ENCODE assay signal across 11 cellular contexts in the genomic region with DNA sequence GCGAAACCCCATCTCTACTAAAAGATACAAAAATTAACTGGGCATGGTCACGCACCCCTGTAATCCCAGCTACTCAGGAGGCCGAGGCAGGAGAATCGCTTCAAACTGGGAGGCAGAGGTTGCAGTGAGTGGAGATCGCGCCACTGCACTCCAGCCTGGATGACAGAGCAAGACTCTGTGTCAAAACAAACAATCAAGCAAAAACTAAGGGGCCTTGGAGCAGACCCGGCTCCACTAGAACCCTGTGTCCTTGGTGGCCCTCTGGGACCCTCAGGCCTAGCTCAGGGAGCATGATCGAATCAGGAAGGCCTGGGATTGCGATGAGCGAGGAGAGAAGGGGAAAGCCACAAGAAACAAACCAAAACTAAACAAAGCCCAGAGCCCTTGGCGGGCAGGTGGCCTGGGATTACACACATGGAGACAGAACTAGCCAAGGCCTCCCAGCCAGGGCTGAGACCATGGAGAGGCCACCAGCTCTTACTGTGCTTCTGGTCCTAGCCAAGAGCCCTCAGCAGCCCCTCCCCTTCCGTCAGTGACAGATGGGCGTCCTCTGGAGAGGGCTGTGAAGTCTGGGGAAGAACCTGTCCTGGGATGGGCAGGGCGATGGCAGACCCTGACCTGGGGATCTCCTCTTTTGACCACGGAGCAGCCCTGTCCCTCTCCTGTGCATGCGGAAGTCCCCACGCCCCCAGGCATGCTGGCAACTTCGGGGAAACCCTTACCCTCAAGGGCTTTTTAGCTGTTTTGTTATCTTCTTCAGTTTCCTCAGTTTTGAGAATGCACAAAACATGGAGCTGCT. TPM values are rescaled to one million over a fixed set of nuclear protein-coding genes. Genes with fewer than 3 reads are reported as not detected.
A peak's percentile ranks its signal among the peaks of the same experiment; 100 is the strongest.
DNase-seq lines count a peak whose midpoint lies in the region; ATAC-seq and TF ChIP-seq lines count a peak whose summit lies in the region.
"Had no signal": no experiment of that assay in that cellular context is flagged by ENCODE, and none has a peak within 500 bp of the region (broad histone marks: within the 10 kb centered on the region; RNA-seq: fewer than 3 reads in every experiment).

No MANE protein-coding gene starts in this region.

- 68 to 71% methylated on average over 16 to 18 of the region's 18 CpGs for WGBS in upper lobe of left lung, 2 donors
- WGBS in transverse colon (ENCODE audit: low coverage in 1 of 2), 2 donors, result 73 to 90% methylated on average over 7 to 18 of the region's 18 CpGs

- no peak for ATAC-seq in activated naive CD4-positive, alpha-beta T cell treated with anti-CD3 and anti-CD28 coated beads, Interleukin-2, amount 50 U/mL, for 72 hours
- ATAC-seq in HG02884 (IDR thresholded peaks at IDR 0.05; ENCODE audit: unreplicated experiment), result peak; percentile 42
- peak; percentile 5 to 77 for ATAC-seq in upper lobe of left lung (ENCODE audit: low FRiP score in 2 of 2)
- ATAC-seq: left colon had no signal

- peak overlapping the region; percentile 65 to 72 for H3K27ac Mint-ChIP-seq in activated naive CD4-positive, alpha-beta T cell treated with anti-CD3 and anti-CD28 coated beads, Interleukin-2, amount 50 U/mL, for 72 hours

- no peak for DNase-seq in activated naive CD4-positive, alpha-beta T cell treated with anti-CD3 and anti-CD28 coated beads, Interleukin-2, amount 50 U/mL, for 72 hours (ENCODE audit: low spot score in 2 of 2)
- DNase-seq in activated naive CD4-positive, alpha-beta T cell treated with anti-CD3 and anti-CD28 coated beads, Interleukin-2, amount 50 U/mL, for 16 hours, result no peak
- DNase-seq in cerebellum (ENCODE audit: low spot score) (peak; percentile 22), upper lobe of left lung (peak; percentile 55 to 80), putamen (ENCODE audit: low spot score) (no peak), transverse colon (no peak)
- DNase-seq in activated CD8-positive, alpha-beta memory T cell treated with anti-CD3 and anti-CD28 coated beads, Interleukin-2, amount 50 U/mL, for 48 hours, result no peak
- DNase-seq: HCEC 1CT; left colon; stimulated activated CD4-positive, alpha-beta T cell treated with anti-CD3 and anti-CD28 coated beads, Interleukin-1b, Interleukin-23, amount 100 ng/mL, for 48 hours had no signal

- H3K9me3 ChIP-seq in upper lobe of left lung (no peaks in the 10 kb centered on the region), transverse colon (no peaks in the 10 kb centered on the region)

- intact Hi-C loops in transverse colon (cut with DNase I; ENCODE audit: low total_unique reads), result no loop called here

- H3K4me3 ChIP-seq in upper lobe of left lung (no peak overlapping the region), transverse colon (no peak overlapping the region)

- TF ChIP-seq CTCF in upper lobe of left lung (IDR thresholded peaks at IDR 0.05), result no peak
- TF ChIP-seq CTCF in transverse colon (IDR thresholded peaks at IDR 0.05), result no peak

- H3K4me1 ChIP-seq in upper lobe of left lung (peaks cover 17 to 81% (median 59%) of the 10 kb centered on the region in 4 donors), transverse colon (peaks cover 0 to 14% (median 3%) of the 10 kb centered on the region in 4 donors)

- H3K27me3 ChIP-seq in upper lobe of left lung, result no peaks in the 10 kb centered on the region
- no peaks in the 10 kb centered on the region for H3K27me3 ChIP-seq in transverse colon

- H3K27ac ChIP-seq in upper lobe of left lung (peak overlapping the region; percentile 31 to 86 (median 80)), transverse colon (peak overlapping the region in 2 of 4 donors; percentile 13 to 34)

- no peaks in the 10 kb centered on the region for H3K36me3 Mint-ChIP-seq in activated naive CD4-positive, alpha-beta T cell treated with anti-CD3 and anti-CD28 coated beads, Interleukin-2, amount 50 U/mL, for 72 hours

- TF ChIP-seq EP300 in upper lobe of left lung (IDR thresholded peaks at IDR 0.05), result peak in 2 of 4 donors; percentile 47 to 53
- TF ChIP-seq EP300 in transverse colon (IDR thresholded peaks at IDR 0.05; ENCODE audit: low read depth), result no peak

- no peaks in the 10 kb centered on the region for H3K9me3 Mint-ChIP-seq in activated naive CD4-positive, alpha-beta T cell treated with anti-CD3 and anti-CD28 coated beads, Interleukin-2, amount 50 U/mL, for 72 hours

- in situ Hi-C loops in transverse colon (cut with MboI; ENCODE audit: low pct_ligation_motif_present in 1 of 4, low pct_unique_long_range_greater_than_20kb in 1 of 4, low sequenced_read_pairs in 3 of 4), result no loop called here

- TF ChIP-seq POLR2A in upper lobe of left lung (IDR thresholded peaks at IDR 0.05), result no peak
- no peak for TF ChIP-seq POLR2A in transverse colon (IDR thresholded peaks at IDR 0.05)

- no peaks in the 10 kb centered on the region for H3K36me3 ChIP-seq in upper lobe of left lung
- H3K36me3 ChIP-seq in transverse colon, result no peaks in the 10 kb centered on the region

RNA-seq across cellular contexts. Expression of a gene that starts 27.4 kb away (rescaled TPM):
- total RNA-seq in activated naive CD4-positive, alpha-beta T cell treated with anti-CD3 and anti-CD28 coated beads, Interleukin-2, amount 50 U/mL, for 72 hours, result not detected
- total RNA-seq in cerebellum (1.2 TPM), upper lobe of left lung (1 to 10 TPM in 5 of 6 donors, under 1 TPM in 1; 0.77 to 8.5 (median 4.3) TPM), transverse colon (not detected)
- total RNA-seq: left colon had no signal

RNA-seq across cellular contexts. Expression of a gene that starts 36.9 kb away (rescaled TPM):
- 10 to 100 TPM; 46.1 to 47.5 TPM for total RNA-seq in activated naive CD4-positive, alpha-beta T cell treated with anti-CD3 and anti-CD28 coated beads, Interleukin-2, amount 50 U/mL, for 72 hours
- total RNA-seq in cerebellum (10.7 TPM), upper lobe of left lung (100 to 1,000 TPM; 112 to 359 (median 236) TPM), transverse colon (100 to 1,000 TPM in 3 of 4 donors, 10 to 100 TPM in 1; 80.0 to 356 (median 200) TPM)

RNA-seq across cellular contexts. Expression of a gene that starts 52.8 kb away (rescaled TPM):
- total RNA-seq in activated naive CD4-positive, alpha-beta T cell treated with anti-CD3 and anti-CD28 coated beads, Interleukin-2, amount 50 U/mL, for 72 hours, result not detected
- total RNA-seq in cerebellum, result 1.5 TPM
- 1,000 to 10,000 TPM in 2 of 6 donors, 100 to 1,000 TPM in 4; 145 to 3,249 (median 371) TPM for total RNA-seq in upper lobe of left lung
- total RNA-seq in transverse colon, result 1 to 10 TPM; 2.6 to 8.4 (median 6.3) TPM

RNA-seq across cellular contexts. Expression of a gene that starts 58.9 kb away (rescaled TPM):
- 10 to 100 TPM; 25.1 to 30.4 TPM for total RNA-seq in activated naive CD4-positive, alpha-beta T cell treated with anti-CD3 and anti-CD28 coated beads, Interleukin-2, amount 50 U/mL, for 72 hours
- total RNA-seq in cerebellum (12.2 TPM), upper lobe of left lung (100 to 1,000 TPM in 2 of 6 donors, 10 to 100 TPM in 4; 69.8 to 153 (median 87.2) TPM), transverse colon (100 to 1,000 TPM in 2 of 4 donors, 10 to 100 TPM in 2; 14.3 to 111 (median 100) TPM)

RNA-seq across cellular contexts. Expression of a gene that starts 59.3 kb away (rescaled TPM):
- total RNA-seq in activated naive CD4-positive, alpha-beta T cell treated with anti-CD3 and anti-CD28 coated beads, Interleukin-2, amount 50 U/mL, for 72 hours, result 10 to 100 TPM; 67.7 to 68.4 TPM
- 52.1 TPM for total RNA-seq in cerebellum
- 100 to 1,000 TPM in 4 of 6 donors, 10 to 100 TPM in 2; 67.1 to 168 (median 118) TPM for total RNA-seq in upper lobe of left lung
- total RNA-seq in transverse colon, result 100 to 1,000 TPM in 3 of 4 donors, 10 to 100 TPM in 1; 96.9 to 466 (median 174) TPM

Comparison
In these comparisons a context has a peak if more than half of its experiments do, and no peak if none do; other contexts are left out.
1. ATAC-seq: peak in HG02884 (single experiment) and upper lobe of left lung (2 of 2); none in activated naive CD4-positive, alpha-beta T cell treated with anti-CD3 and anti-CD28 coated beads, Interleukin-2, amount 50 U/mL, for 72 hours (0 of 2).
2. DNase-seq: peak in cerebellum (single experiment) and upper lobe of left lung (2 of 2); none in activated naive CD4-positive, alpha-beta T cell treated with anti-CD3 and anti-CD28 coated beads, Interleukin-2, amount 50 U/mL, for 72 hours (0 of 2), activated naive CD4-positive, alpha-beta T cell treated with anti-CD3 and anti-CD28 coated beads, Interleukin-2, amount 50 U/mL, for 16 hours (single experiment), activated CD8-positive, alpha-beta memory T cell treated with anti-CD3 and anti-CD28 coated beads, Interleukin-2, amount 50 U/mL, for 48 hours (single experiment), putamen (single experiment) and transverse colon (single experiment).
3. RNA of a gene that starts 52.8 kb away (total RNA-seq): 145 to 3,249 TPM in upper lobe of left lung; 2.6 to 8.4 TPM in transverse colon, 1.5 TPM in cerebellum (single experiment) and not detected in activated naive CD4-positive, alpha-beta T cell treated with anti-CD3 and anti-CD28 coated beads, Interleukin-2, amount 50 U/mL, for 72 hours; every median in the first group is over 10 times any median in the second.